ENCODE assay signal across 8 cellular contexts in the genomic region with DNA sequence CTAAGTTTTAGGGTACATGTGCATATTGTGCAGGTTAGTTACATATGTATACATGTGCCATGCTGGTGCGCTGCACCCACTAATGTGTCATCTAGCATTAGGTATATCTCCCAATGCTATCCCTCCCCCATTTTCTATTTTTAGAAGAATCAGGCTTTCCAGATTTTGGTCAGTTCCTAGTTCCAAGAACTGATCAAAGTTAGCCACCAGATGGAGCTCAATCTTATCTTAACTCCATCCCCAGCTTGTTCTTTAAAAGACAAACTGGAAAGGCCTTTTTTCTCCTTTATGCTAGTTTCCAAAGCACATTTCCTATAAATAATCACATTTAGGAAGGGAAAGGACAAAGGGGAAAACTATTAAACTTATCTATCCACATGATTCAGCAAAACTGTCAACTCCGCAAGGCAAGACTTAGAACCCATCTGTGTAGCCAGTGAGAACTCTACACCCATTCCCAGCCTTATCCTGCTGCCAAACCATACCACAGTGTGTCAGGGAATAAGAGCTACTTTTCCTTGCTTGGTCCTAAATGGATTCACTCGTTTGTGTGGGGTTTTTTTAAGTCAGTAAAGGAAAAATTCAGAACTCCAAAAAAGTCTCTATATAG. TPM values are rescaled to one million over a fixed set of nuclear protein-coding genes. Genes with fewer than 3 reads are reported as not detected.
DNase-seq lines count a peak whose midpoint lies in the region; ATAC-seq and TF ChIP-seq lines count a peak whose summit lies in the region.

No MANE protein-coding gene starts in this region.

- DNase-seq in heart right ventricle (no peak), Right ventricle myocardium inferior (ENCODE audit: missing footprints) (no peak), RPMI7951 (ENCODE audit: low read depth) (peak; percentile 54), foreskin keratinocyte (peak; percentile 14 to 44), transverse colon (no peak), thyroid gland (no peak)
- no peak for DNase-seq in activated CD4-positive, alpha-beta T cell treated with anti-CD3 and anti-CD28 coated beads for 48 hours

- intact Hi-C loops in heart right ventricle (cut with DNase I) (loop anchor here in 5 of 10 donors (2.0 to 5.0 kb wide), 2 partner anchors 41 to 42 kb away; no protein-coding TSS in a partner anchor), Right ventricle myocardium inferior (cut with DNase I) (no loop called here), transverse colon (cut with DNase I; ENCODE audit: low total_unique reads) (no loop called here), thyroid gland (cut with DNase I) (no loop called here)

- H3K36me3 ChIP-seq in heart right ventricle (no peaks in the 10 kb centered on the region), transverse colon (no peaks in the 10 kb centered on the region), thyroid gland (no peaks in the 10 kb centered on the region)

- 57 to 63% methylated on average over 3 of the region's 3 CpGs for WGBS in heart right ventricle, 2 donors
- WGBS in transverse colon (ENCODE audit: low coverage in 1 of 2), 2 donors = 22 to 70% methylated on average over 1 to 3 of the region's 3 CpGs
- 63 to 64% methylated on average over 3 of the region's 3 CpGs for WGBS in thyroid gland, 2 donors

- peak in 2 of 8 donors; percentile 29 to 38 for ATAC-seq in heart right ventricle
- no peak for ATAC-seq in Right ventricle myocardium inferior
- peak; percentile 65 for ATAC-seq in foreskin keratinocyte
- ATAC-seq in GM18511 (IDR thresholded peaks at IDR 0.05; ENCODE audit: unreplicated experiment) = no peak

- H3K9me3 ChIP-seq in heart right ventricle = no peaks in the 10 kb centered on the region
- no peaks in the 10 kb centered on the region for H3K9me3 ChIP-seq in transverse colon
- no peaks in the 10 kb centered on the region for H3K9me3 ChIP-seq in thyroid gland

- no peak overlapping the region for H3K4me3 ChIP-seq in heart right ventricle
- no peak overlapping the region for H3K4me3 ChIP-seq in transverse colon
- H3K4me3 ChIP-seq in thyroid gland (replicated peaks in 1 of 3) = no peak overlapping the region

- no peaks in the 10 kb centered on the region for H3K4me1 ChIP-seq in heart right ventricle
- no peaks in the 10 kb centered on the region for H3K4me1 ChIP-seq in foreskin keratinocyte
- no peaks in the 10 kb centered on the region for H3K4me1 ChIP-seq in transverse colon
- H3K4me1 ChIP-seq in thyroid gland = no peaks in the 10 kb centered on the region

- in situ Hi-C loops in transverse colon (cut with MboI; ENCODE audit: low pct_ligation_motif_present in 1 of 4, low pct_unique_long_range_greater_than_20kb in 1 of 4, low sequenced_read_pairs in 3 of 4) = no loop called here

- TF ChIP-seq POLR2A in transverse colon (IDR thresholded peaks at IDR 0.05) (no peak), thyroid gland (IDR thresholded peaks at IDR 0.05) (no peak)

- no peaks in the 10 kb centered on the region for H3K27me3 ChIP-seq in heart right ventricle
- no peaks in the 10 kb centered on the region for H3K27me3 ChIP-seq in foreskin keratinocyte
- H3K27me3 ChIP-seq in transverse colon = no peaks in the 10 kb centered on the region
- no peaks in the 10 kb centered on the region for H3K27me3 ChIP-seq in thyroid gland

- H3K27ac ChIP-seq in heart right ventricle (no peak overlapping the region), foreskin keratinocyte (no peak overlapping the region), transverse colon (no peak overlapping the region), thyroid gland (no peak overlapping the region)

- TF ChIP-seq CTCF in heart right ventricle (IDR thresholded peaks at IDR 0.05) (peak in 7 of 9 donors; percentile 17 to 59 (median 43)), foreskin keratinocyte (conservative IDR thresholded peaks at IDR 0.05) (peak; percentile 69), transverse colon (IDR thresholded peaks at IDR 0.05) (peak in 3 of 5 experiments; percentile 19 to 24 (median 23)), thyroid gland (IDR thresholded peaks at IDR 0.05) (peak in 3 of 6 experiments; percentile 38 to 46 (median 43))

- TF ChIP-seq EP300 in transverse colon (IDR thresholded peaks at IDR 0.05; ENCODE audit: low read depth) = no peak

RNA-seq across cellular contexts. Expression of gene KHDC1, which starts 22.8 kb away (rescaled TPM):
- total RNA-seq in heart right ventricle (1 to 10 TPM in 7 of 10 donors, under 1 TPM in 3; 0.57 to 2.8 (median 1.2) TPM), Right ventricle myocardium inferior (1.2 TPM), foreskin keratinocyte (1.9 and 2.3 TPM in 2 replicates), transverse colon (1 to 10 TPM in 2 of 4 donors, not detected in 2; 1.1 to 2.1 TPM), thyroid gland (1 to 10 TPM; 2.1 to 8.4 (median 4.1) TPM)
- polyA plus RNA-seq in heart right ventricle (1 to 10 TPM in 1 of 2 donors, under 1 TPM in 1; 0.51 to 1.8 TPM), foreskin keratinocyte (2.1 and 3.0 TPM in 2 replicates)
- total RNA-seq in RPMI7951 (2014; rRNA removed; shearing (Covaris generic)) = 0.60 and 2.1 TPM in 2 replicates

Comparison
In these comparisons a context has a peak if more than half of its experiments do, and no peak if none do; other contexts are left out.
1. DNase-seq: peak in RPMI7951 (single experiment) and foreskin keratinocyte (2 of 2); none in heart right ventricle (0 of 2), Right ventricle myocardium inferior (single experiment), transverse colon (single experiment), thyroid gland (0 of 2) and activated CD4-positive, alpha-beta T cell treated with anti-CD3 and anti-CD28 coated beads for 48 hours (single experiment).